14 cellular contexts compared by ENCODE assay signal in genomic region chr6:154593122-154593521, GRCh38.
DNase-seq lines count a peak whose midpoint lies in the region; ATAC-seq and TF ChIP-seq lines count a peak whose summit lies in the region.
"Had no signal": no experiment of that assay in that cellular context is flagged by ENCODE, and none has a peak within 500 bp of the region (broad histone marks: within the 10 kb centered on the region; RNA-seq: fewer than 3 reads in every experiment).

No MANE protein-coding gene starts in this region.

- H3K4me1 ChIP-seq in body of pancreas: peaks cover 46% of the 10 kb centered on the region
- H3K4me1 ChIP-seq: lower lobe of right lung had no signal

- no peaks in the 10 kb centered on the region for H3K9me3 ChIP-seq in body of pancreas
- H3K9me3 ChIP-seq: lower lobe of right lung had no signal

- intact Hi-C loops in body of pancreas (cut with DNase I): no loop called here
- intact Hi-C loops in posterior cingulate gyrus (cut with DNase I): no loop called here

- peak overlapping the region; percentile 64 to 89 (median 74) for H3K27ac ChIP-seq in body of pancreas
- H3K27ac ChIP-seq: lower lobe of right lung had no signal

- H3K4me3 Mint-ChIP-seq in nephron: no peak overlapping the region
- H3K4me3 Mint-ChIP-seq: activated T-helper 1 cell treated with anti-CD3 and anti-CD28 coated beads, Interleukin-12 subunit alpha, Interleukin-12 subunit beta, Interleukin-2, Interleukin-4 antibody, amounts not matched to agents 30 ng/mL and 10 ng/mL and 1 ng/mL, durations not matched to agents 14 hours and 24 hours and 36 hours; brain had no signal

- DNase-seq in Daoy (ENCODE audit: low read depth) (peak; percentile 53), NCI-H2107 (lab: John Stamatoyannopoulos, UW) (peak; percentile 81), body of pancreas (peak; percentile 56 to 85 (median 78)), GM13976 (ENCODE audit: low spot score) (no peak), posterior cingulate gyrus (no peak)
- no peak for DNase-seq in activated naive CD4-positive, alpha-beta T cell (lab: John Stamatoyannopoulos, UW)
- DNase-seq: activated CD4-positive, alpha-beta T cell treated with anti-CD3 and anti-CD28 coated beads for 48 hours; glutamatergic neuron; lower lobe of right lung; stimulated activated naive CD4-positive, alpha-beta T cell had no signal

- no peaks in the 10 kb centered on the region for H3K36me3 ChIP-seq in body of pancreas (replicated peaks in 1 of 2; ENCODE audit: insufficient read depth in 1 of 2, low read depth in 2 of 2)
- H3K36me3 ChIP-seq: lower lobe of right lung had no signal

- no peak overlapping the region for H3K4me3 ChIP-seq in body of pancreas
- H3K4me3 ChIP-seq: lower lobe of right lung had no signal

- TF ChIP-seq CTCF in body of pancreas (IDR thresholded peaks at IDR 0.05) (no peak), nephron (IDR thresholded peaks at IDR 0.05; ENCODE audit: unreplicated experiment in 3 of 3) (no peak), GM13976 (IDR thresholded peaks at IDR 0.05; ENCODE audit: borderline replicate concordance, control extremely low read depth, extremely low read depth, insufficient read depth, missing control alignments) (no peak)

- peak overlapping the region; percentile 55 to 84 (median 67) for H3K27ac Mint-ChIP-seq in nephron
- H3K27ac Mint-ChIP-seq: activated T-helper 1 cell treated with anti-CD3 and anti-CD28 coated beads, Interleukin-12 subunit alpha, Interleukin-12 subunit beta, Interleukin-2, Interleukin-4 antibody, amounts not matched to agents 30 ng/mL and 10 ng/mL and 1 ng/mL, durations not matched to agents 14 hours and 24 hours and 36 hours; brain had no signal

- no peaks in the 10 kb centered on the region for H3K9me3 Mint-ChIP-seq in nephron
- H3K9me3 Mint-ChIP-seq: activated T-helper 1 cell treated with anti-CD3 and anti-CD28 coated beads, Interleukin-12 subunit alpha, Interleukin-12 subunit beta, Interleukin-2, Interleukin-4 antibody, amounts not matched to agents 30 ng/mL and 10 ng/mL and 1 ng/mL, durations not matched to agents 14 hours and 24 hours and 36 hours had no signal

- no peaks in the 10 kb centered on the region for H3K36me3 Mint-ChIP-seq in nephron (ENCODE audit: low read depth)
- H3K36me3 Mint-ChIP-seq: brain had no signal

- peak; percentile 87 for ATAC-seq in body of pancreas
- no peak for ATAC-seq in HG03460 (IDR thresholded peaks at IDR 0.05; ENCODE audit: unreplicated experiment)
- ATAC-seq: lower lobe of right lung had no signal

- peaks cover 32% of the 10 kb centered on the region for H3K4me1 Mint-ChIP-seq in nephron

- TF ChIP-seq POLR2A in body of pancreas (IDR thresholded peaks at IDR 0.05): peak in 2 of 3 donors; percentile 29 to 58

- no peaks in the 10 kb centered on the region for H3K27me3 ChIP-seq in body of pancreas

- 33% methylated on average over 7 of the region's 7 CpGs for whole genome bisulfite sequencing in body of pancreas, 2 donors

- no peaks in the 10 kb centered on the region for H3K27me3 Mint-ChIP-seq in nephron (ENCODE audit: low read depth)
- H3K27me3 Mint-ChIP-seq: brain had no signal

- in situ Hi-C loops in GM13976 (cut with MboI; ENCODE audit: low sequenced_read_pairs, unreplicated experiment): no loop called here

Comparison
In these comparisons a context has a peak if more than half of its experiments do, and no peak if none do; other contexts are left out.
1. DNase-seq: peak in Daoy (single experiment), NCI-H2107 (single experiment) and body of pancreas (4 of 4); none in GM13976 (single experiment), activated naive CD4-positive, alpha-beta T cell (0 of 4) and posterior cingulate gyrus (0 of 10).